In genomic region chr4:184355111-184355604, GRCh38 we compare ENCODE assay signal across 8 cellular contexts.
DNase-seq lines count a peak whose midpoint lies in the region; ATAC-seq and TF ChIP-seq lines count a peak whose summit lies in the region.

No MANE protein-coding gene starts in this region.

- no peaks in the 10 kb centered on the region for H3K27me3 ChIP-seq in sigmoid colon

- POLR2A ChIA-PET in activated CD8-positive, alpha-beta T cell treated with anti-CD3 and anti-CD28 coated beads, Interleukin-2, amount 10 ng/mL, durations not matched to agents 7 days and 5 days (lab: Charles Lee), result interaction anchor here (0.9 kb wide), 1 partner anchor 12 kb away, joined by 3 read pairs; no protein-coding TSS in a partner anchor

- H3K4me3 Mint-ChIP-seq in activated T-cell treated with anti-CD3 and anti-CD28 coated beads, Interleukin-2, amount 50 U/mL, for 72 hours, result no peak overlapping the region
- H3K4me3 Mint-ChIP-seq in activated CD8-positive, alpha-beta T cell treated with anti-CD3 and anti-CD28 coated beads, Interleukin-2, amount 10 ng/mL, durations not matched to agents 7 days and 5 days, result no peak overlapping the region

- no peak overlapping the region for H3K4me3 ChIP-seq in sigmoid colon

- no peak overlapping the region for H3K27ac Mint-ChIP-seq in activated T-cell treated with anti-CD3 and anti-CD28 coated beads, Interleukin-2, amount 50 U/mL, for 72 hours
- H3K27ac Mint-ChIP-seq in activated CD8-positive, alpha-beta T cell treated with anti-CD3 and anti-CD28 coated beads, Interleukin-2, amount 10 ng/mL, durations not matched to agents 7 days and 5 days, result peak overlapping the region; percentile 66

- no peaks in the 10 kb centered on the region for H3K9me3 ChIP-seq in sigmoid colon

- 20 to 40% methylated on average over 2 of the region's 2 CpGs for WGBS in sigmoid colon, 2 donors

- no peak for TF ChIP-seq POLR2A in sigmoid colon (IDR thresholded peaks at IDR 0.05)

- peaks cover 6% of the 10 kb centered on the region for H3K27me3 Mint-ChIP-seq in activated T-cell treated with anti-CD3 and anti-CD28 coated beads, Interleukin-2, amount 50 U/mL, for 72 hours (ENCODE audit: low read depth)
- no peaks in the 10 kb centered on the region for H3K27me3 Mint-ChIP-seq in activated CD8-positive, alpha-beta T cell treated with anti-CD3 and anti-CD28 coated beads, Interleukin-2, amount 10 ng/mL, durations not matched to agents 7 days and 5 days (ENCODE audit: low read depth)

- DNase-seq in activated T-cell treated with anti-CD3 and anti-CD28 coated beads, Interleukin-2, amount 50 U/mL, for 72 hours, result peak in 1 of 2 donors; percentile 20
- DNase-seq in activated T-cell treated with anti-CD3 and anti-CD28 coated beads for 4 hours (no peak), Right ventricle myocardium inferior (ENCODE audit: missing footprints) (peak; percentile 77), sigmoid colon (no peak), NCI-H526 treated with DMSO at 0.1 percent for 48 hours (lab: John Stamatoyannopoulos, UW) (no peak), NCI-H187 treated with DMSO at 0.1 percent for 48 hours (lab: John Stamatoyannopoulos, UW) (no peak)
- peak; percentile 62 for DNase-seq in activated CD8-positive, alpha-beta T cell treated with anti-CD3 and anti-CD28 coated beads, Interleukin-2, amount 10 ng/mL, durations not matched to agents 7 days and 5 days

- no peaks in the 10 kb centered on the region for H3K36me3 Mint-ChIP-seq in activated T-cell treated with anti-CD3 and anti-CD28 coated beads, Interleukin-2, amount 50 U/mL, for 72 hours (ENCODE audit: insufficient read depth in 2 of 2)
- peaks cover 4% of the 10 kb centered on the region for H3K36me3 Mint-ChIP-seq in activated CD8-positive, alpha-beta T cell treated with anti-CD3 and anti-CD28 coated beads, Interleukin-2, amount 10 ng/mL, durations not matched to agents 7 days and 5 days (ENCODE audit: low read depth)

- H3K27ac ChIP-seq in sigmoid colon, result peak overlapping the region; percentile 40 to 54 (median 52)

- ATAC-seq in activated T-cell treated with anti-CD3 and anti-CD28 coated beads, Interleukin-2, amount 50 U/mL, for 72 hours (replicated peaks in 1 of 2), result peak; percentile 43 to 56
- ATAC-seq in activated CD8-positive, alpha-beta T cell treated with anti-CD3 and anti-CD28 coated beads, Interleukin-2, amount 10 ng/mL, durations not matched to agents 7 days and 5 days, result peak; percentile 58
- ATAC-seq in Right ventricle myocardium inferior, result peak; percentile 78

- H3K4me1 ChIP-seq in sigmoid colon, result peaks cover 0 to 17% (median 0%) of the 10 kb centered on the region in 4 donors

- CTCF ChIA-PET in activated CD8-positive, alpha-beta T cell treated with anti-CD3 and anti-CD28 coated beads, Interleukin-2, amount 10 ng/mL, durations not matched to agents 7 days and 5 days (lab: Charles Lee), result interaction anchor here (0.8 kb wide), 1 partner anchor 91 kb away, joined by 4 read pairs; no protein-coding TSS in a partner anchor

- TF ChIP-seq EP300 in Ishikawa (IDR thresholded peaks at IDR 0.05; ENCODE audit: borderline replicate concordance), result peak; percentile 27; the same call in 1 of the 2 replicates
- TF ChIP-seq EP300 in sigmoid colon (IDR thresholded peaks at IDR 0.05), result no peak

- H3K36me3 ChIP-seq in sigmoid colon, result no peaks in the 10 kb centered on the region

- no peak for TF ChIP-seq RAD21 in Ishikawa (IDR thresholded peaks at IDR 0.05; ENCODE audit: low read depth)

- peaks cover 22% of the 10 kb centered on the region for H3K4me1 Mint-ChIP-seq in activated T-cell treated with anti-CD3 and anti-CD28 coated beads, Interleukin-2, amount 50 U/mL, for 72 hours (ENCODE audit: low read depth)
- H3K4me1 Mint-ChIP-seq in activated CD8-positive, alpha-beta T cell treated with anti-CD3 and anti-CD28 coated beads, Interleukin-2, amount 10 ng/mL, durations not matched to agents 7 days and 5 days (ENCODE audit: low read depth), result peaks cover 28% of the 10 kb centered on the region

- intact Hi-C loops in Right ventricle myocardium inferior (cut with DNase I), result no loop called here
- intact Hi-C loops in sigmoid colon (cut with DNase I), result no loop called here

- TF ChIP-seq CTCF in sigmoid colon (IDR thresholded peaks at IDR 0.05), result no peak

- peaks cover 0 to 2% of the 10 kb centered on the region in 2 donors for H3K9me3 Mint-ChIP-seq in activated T-cell treated with anti-CD3 and anti-CD28 coated beads, Interleukin-2, amount 50 U/mL, for 72 hours
- H3K9me3 Mint-ChIP-seq in activated CD8-positive, alpha-beta T cell treated with anti-CD3 and anti-CD28 coated beads, Interleukin-2, amount 10 ng/mL, durations not matched to agents 7 days and 5 days (ENCODE audit: insufficient read depth), result peaks cover 5% of the 10 kb centered on the region

TF ChIP-seq in Ishikawa, 13 proteins besides CTCF, POLR2A, EP300 and RAD21:
- TF ChIP-seq CEBPB (IDR thresholded peaks at IDR 0.05) (no peak), YY1 (IDR thresholded peaks at IDR 0.05; ENCODE audit: low read depth) (no peak), FOXM1 (IDR thresholded peaks at IDR 0.05; ENCODE audit: borderline replicate concordance, low read depth) (no peak), TEAD4 (IDR thresholded peaks at IDR 0.05) (peak; percentile 55; the same call in 1 of the 2 replicates), TCF12 (IDR thresholded peaks at IDR 0.05; ENCODE audit: low read depth) (0 out of 2 replicates have a peak, but pooled peaks have one; percentile 36), CREB1 (IDR thresholded peaks at IDR 0.05; ENCODE audit: low read depth) (no peak), ZBTB7A (IDR thresholded peaks at IDR 0.05; ENCODE audit: low read depth) (no peak), USF1 (IDR thresholded peaks at IDR 0.05) (no peak), EGR1 (IDR thresholded peaks at IDR 0.05) (no peak), NFIC (IDR thresholded peaks at IDR 0.05) (peak; percentile 81), TAF1 (IDR thresholded peaks at IDR 0.05; ENCODE audit: low read depth) (no peak)
- TF ChIP-seq, protein P1, sequence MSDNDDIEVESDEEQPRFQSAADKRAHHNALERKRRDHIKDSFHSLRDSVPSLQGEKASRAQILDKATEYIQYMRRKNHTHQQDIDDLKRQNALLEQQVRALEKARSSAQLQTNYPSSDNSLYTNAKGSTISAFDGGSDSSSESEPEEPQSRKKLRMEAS (IDR thresholded peaks at IDR 0.05), result peak; percentile 54; the same call in 1 of the 2 replicates
- TF ChIP-seq, protein P2, sequence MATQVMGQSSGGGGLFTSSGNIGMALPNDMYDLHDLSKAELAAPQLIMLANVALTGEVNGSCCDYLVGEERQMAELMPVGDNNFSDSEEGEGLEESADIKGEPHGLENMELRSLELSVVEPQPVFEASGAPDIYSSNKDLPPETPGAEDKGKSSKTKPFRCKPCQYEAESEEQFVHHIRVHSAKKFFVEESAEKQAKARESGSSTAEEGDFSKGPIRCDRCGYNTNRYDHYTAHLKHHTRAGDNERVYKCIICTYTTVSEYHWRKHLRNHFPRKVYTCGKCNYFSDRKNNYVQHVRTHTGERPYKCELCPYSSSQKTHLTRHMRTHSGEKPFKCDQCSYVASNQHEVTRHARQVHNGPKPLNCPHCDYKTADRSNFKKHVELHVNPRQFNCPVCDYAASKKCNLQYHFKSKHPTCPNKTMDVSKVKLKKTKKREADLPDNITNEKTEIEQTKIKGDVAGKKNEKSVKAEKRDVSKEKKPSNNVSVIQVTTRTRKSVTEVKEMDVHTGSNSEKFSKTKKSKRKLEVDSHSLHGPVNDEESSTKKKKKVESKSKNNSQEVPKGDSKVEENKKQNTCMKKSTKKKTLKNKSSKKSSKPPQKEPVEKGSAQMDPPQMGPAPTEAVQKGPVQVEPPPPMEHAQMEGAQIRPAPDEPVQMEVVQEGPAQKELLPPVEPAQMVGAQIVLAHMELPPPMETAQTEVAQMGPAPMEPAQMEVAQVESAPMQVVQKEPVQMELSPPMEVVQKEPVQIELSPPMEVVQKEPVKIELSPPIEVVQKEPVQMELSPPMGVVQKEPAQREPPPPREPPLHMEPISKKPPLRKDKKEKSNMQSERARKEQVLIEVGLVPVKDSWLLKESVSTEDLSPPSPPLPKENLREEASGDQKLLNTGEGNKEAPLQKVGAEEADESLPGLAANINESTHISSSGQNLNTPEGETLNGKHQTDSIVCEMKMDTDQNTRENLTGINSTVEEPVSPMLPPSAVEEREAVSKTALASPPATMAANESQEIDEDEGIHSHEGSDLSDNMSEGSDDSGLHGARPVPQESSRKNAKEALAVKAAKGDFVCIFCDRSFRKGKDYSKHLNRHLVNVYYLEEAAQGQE (IDR thresholded peaks at IDR 0.05; ENCODE audit: low read depth), result no peak

Comparison
In these comparisons a context has a peak if more than half of its experiments do, and no peak if none do; other contexts are left out.
1. DNase-seq: peak in activated CD8-positive, alpha-beta T cell treated with anti-CD3 and anti-CD28 coated beads, Interleukin-2, amount 10 ng/mL, durations not matched to agents 7 days and 5 days (single experiment) and Right ventricle myocardium inferior (single experiment); none in activated T-cell treated with anti-CD3 and anti-CD28 coated beads for 4 hours (single experiment), sigmoid colon (single experiment), NCI-H526 treated with DMSO at 0.1 percent for 48 hours (single experiment) and NCI-H187 treated with DMSO at 0.1 percent for 48 hours (single experiment).
2. Peak in every context shown above with its lines, with median percentiles within 50 percentile points of each other: ATAC-seq.